In genomic region chr2:20822535-20823490, GRCh38 we compare ENCODE assay signal across 1 cellular context.
A peak's percentile ranks its signal among the peaks of the same experiment; 100 is the strongest.
TF ChIP-seq lines count a peak whose summit lies in the region.

Gene LDAH, minus strand, starts transcription at chr2:20823101. Its CDS starts 21,638 bp downstream, at chr2:20801463.

TF ChIP-seq in HepG2, 621 proteins besides CTCF, POLR2A, EP300 and RAD21 (continued from another document and continues in another):
- TF ChIP-seq JUND (CRISPR knock-in tag; IDR thresholded peaks at IDR 0.05) (0 out of 2 replicates have a peak, but pooled peaks have one; percentile 62), ZNF17 (CRISPR knock-in tag; IDR thresholded peaks at IDR 0.05) (0 out of 2 replicates have a peak, but pooled peaks have one; percentile 42), ARID3A (IDR thresholded peaks at IDR 0.05; ENCODE audit: low read depth, low read length) (no peak), MLX (CRISPR knock-in tag; IDR thresholded peaks at IDR 0.05) (peak; percentile 77), YY1 (IDR thresholded peaks at IDR 0.05; ENCODE audit: insufficient read depth, insufficient replicate concordance, low read depth, low read length) (no peak), HDAC6 (IDR thresholded peaks at IDR 0.05; ENCODE audit: low read depth, low read length) (no peak), TFAP4 (IDR thresholded peaks at IDR 0.05; ENCODE audit: borderline replicate concordance, low read depth) (peak; percentile 93), ARNT2 (CRISPR knock-in tag; IDR thresholded peaks at IDR 0.05; ENCODE audit: low read depth) (peak; percentile 85; the same call in 1 of the 2 replicates), TEAD2 (CRISPR knock-in tag; IDR thresholded peaks at IDR 0.05) (peak; percentile 91), HMGA1 (CRISPR knock-in tag; conservative IDR thresholded peaks at IDR 0.05) (no peak), NR2F2 (IDR thresholded peaks at IDR 0.05; ENCODE audit: borderline replicate concordance, low read depth) (peak; percentile 32; the same call in 1 of the 2 replicates), LCORL (IDR thresholded peaks at IDR 0.05) (peak; percentile 29; the same call in 1 of the 2 replicates), LCORL (CRISPR knock-in tag; IDR thresholded peaks at IDR 0.05) (peak; percentile 93), ATF2 (CRISPR knock-in tag; IDR thresholded peaks at IDR 0.05) (peak; percentile 97), GABPB1 (CRISPR knock-in tag; IDR thresholded peaks at IDR 0.05) (peak; percentile 100), SOX6 (IDR thresholded peaks at IDR 0.05) (no peak), SOX6 (CRISPR knock-in tag; IDR thresholded peaks at IDR 0.05) (peak; percentile 76), SAP130 (CRISPR knock-in tag; IDR thresholded peaks at IDR 0.05; ENCODE audit: low read depth) (peak; percentile 99), ZSCAN31 (CRISPR knock-in tag; IDR thresholded peaks at IDR 0.05; ENCODE audit: low read depth) (peak; percentile 96), TRAFD1 (CRISPR knock-in tag; IDR thresholded peaks at IDR 0.05; ENCODE audit: borderline replicate concordance) (no peak; the same call in 1 of the 2 replicates), NFRKB (IDR thresholded peaks at IDR 0.05) (no peak), ZSCAN20 (CRISPR knock-in tag; IDR thresholded peaks at IDR 0.05; ENCODE audit: borderline replicate concordance) (peak; percentile 95; the same call in 1 of the 2 replicates), ATF3 (CRISPR knock-in tag; IDR thresholded peaks at IDR 0.05) (peak; percentile 73; the same call in 1 of the 2 replicates), MXD4 (CRISPR knock-in tag; IDR thresholded peaks at IDR 0.05) (peak; percentile 98), SMC3 (IDR thresholded peaks at IDR 0.05; ENCODE audit: low read length) (no peak), NFE2L2 (IDR thresholded peaks at IDR 0.05; ENCODE audit: low read length) (no peak), KLF11 (CRISPR knock-in tag; IDR thresholded peaks at IDR 0.05) (peak; percentile 84; the same call in 1 of the 2 replicates), RORA (CRISPR knock-in tag; IDR thresholded peaks at IDR 0.05) (no peak), ZNF136 (CRISPR knock-in tag; IDR thresholded peaks at IDR 0.05; ENCODE audit: low read depth) (no peak), PRDM4 (CRISPR knock-in tag; IDR thresholded peaks at IDR 0.05; ENCODE audit: borderline replicate concordance) (no peak), FOXP4 (CRISPR knock-in tag; IDR thresholded peaks at IDR 0.05) (peak; percentile 53; the same call in 1 of the 2 replicates), ZHX1 (CRISPR knock-in tag; IDR thresholded peaks at IDR 0.05; ENCODE audit: low read depth) (peak; percentile 93), MXI1 (IDR thresholded peaks at IDR 0.05; ENCODE audit: borderline replicate concordance, low read depth, low read length) (peak; percentile 81; the same call in 2 of the 3 replicates), ZNF710 (CRISPR knock-in tag; IDR thresholded peaks at IDR 0.05; ENCODE audit: borderline replicate concordance) (no peak; the same call in 1 of the 2 replicates), HMGXB4 (CRISPR knock-in tag; IDR thresholded peaks at IDR 0.05; ENCODE audit: borderline replicate concordance in 1 of 2, low read depth in 1 of 2) (peak; percentile 90 to 96), ZNF720 (CRISPR knock-in tag; IDR thresholded peaks at IDR 0.05) (0 out of 2 replicates have a peak, but pooled peaks have one; percentile 76), PBX3 (CRISPR knock-in tag; IDR thresholded peaks at IDR 0.05; ENCODE audit: borderline replicate concordance) (no peak), TCF7L2 (IDR thresholded peaks at IDR 0.05; ENCODE audit: low read depth, low read length) (no peak)
